8 cellular contexts compared by ENCODE assay signal in the genomic region with DNA sequence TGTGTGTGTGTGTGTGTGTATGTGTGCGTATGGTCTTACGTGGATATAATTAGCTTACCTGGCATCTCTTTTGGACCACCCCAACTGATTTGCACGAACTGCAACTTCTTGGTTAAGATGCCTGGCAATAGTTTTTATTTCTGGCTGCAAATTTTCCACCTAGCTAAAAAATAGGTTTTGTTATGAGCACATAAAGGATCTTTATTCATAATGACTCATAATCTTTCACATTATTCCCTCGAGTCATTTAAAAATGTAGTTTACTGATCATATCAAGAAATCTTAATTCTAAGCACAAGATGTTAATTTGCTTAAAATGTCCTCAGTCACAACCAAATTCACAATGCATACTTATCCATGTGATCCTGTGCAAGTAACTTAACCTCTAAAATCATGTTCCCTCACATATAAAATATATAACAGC.
DNase-seq lines count a peak whose midpoint lies in the region; ATAC-seq lines count a peak whose summit lies in the region.

No MANE protein-coding gene starts in this region.

- H3K9me3 ChIP-seq in iPS-20b (ENCODE audit: insufficient read depth, low read depth, low read length) = no peaks in the 10 kb centered on the region

- peaks cover 39% of the 10 kb centered on the region for H3K4me1 Mint-ChIP-seq in activated naive CD4-positive, alpha-beta T cell treated with anti-CD3 and anti-CD28 coated beads, Interleukin-2, amount 10 ng/mL, durations not matched to agents 7 days and 5 days
- H3K4me1 Mint-ChIP-seq in stimulated activated naive B cell treated with anti-CD40 and anti-IgM and Interleukin-4, amounts not matched to agents 10 μg/mL and 1 μg/mL and 100 μg/mL, for 72 hours = peaks cover 11 to 41% of the 10 kb centered on the region in 2 donors

- no peaks in the 10 kb centered on the region for H3K9me3 Mint-ChIP-seq in activated naive CD4-positive, alpha-beta T cell treated with anti-CD3 and anti-CD28 coated beads, Interleukin-2, amount 10 ng/mL, durations not matched to agents 7 days and 5 days
- H3K9me3 Mint-ChIP-seq in stimulated activated naive B cell treated with anti-CD40 and anti-IgM and Interleukin-4, amounts not matched to agents 10 μg/mL and 1 μg/mL and 100 μg/mL, for 72 hours = no peaks in the 10 kb centered on the region

- no peaks in the 10 kb centered on the region for H3K27me3 ChIP-seq in iPS-20b (ENCODE audit: insufficient read depth, low read length)

- H3K4me3 ChIP-seq in iPS-20b (ENCODE audit: low read length) = peak overlapping the region; percentile 77

- CTCF ChIA-PET in activated naive CD4-positive, alpha-beta T cell treated with anti-CD3 and anti-CD28 coated beads, Interleukin-2, amount 10 ng/mL, durations not matched to agents 7 days and 5 days (lab: Charles Lee) = no interaction called here

- peaks cover 8% of the 10 kb centered on the region; the same call in 1 of the 2 replicates for H3K4me1 ChIP-seq in iPS-20b (ENCODE audit: insufficient read depth, low read length)

- H3K27ac ChIP-seq in iPS-20b (ENCODE audit: low read length) = no peak overlapping the region

- H3K27ac Mint-ChIP-seq in activated naive CD4-positive, alpha-beta T cell treated with anti-CD3 and anti-CD28 coated beads, Interleukin-2, amount 10 ng/mL, durations not matched to agents 7 days and 5 days = peak overlapping the region; percentile 94
- peak overlapping the region; percentile 93 for H3K27ac Mint-ChIP-seq in stimulated activated naive B cell treated with anti-CD40 and anti-IgM and Interleukin-4, amounts not matched to agents 10 μg/mL and 1 μg/mL and 100 μg/mL, for 72 hours

- H3K36me3 Mint-ChIP-seq in activated naive CD4-positive, alpha-beta T cell treated with anti-CD3 and anti-CD28 coated beads, Interleukin-2, amount 10 ng/mL, durations not matched to agents 7 days and 5 days = peaks cover 23% of the 10 kb centered on the region
- H3K36me3 Mint-ChIP-seq in stimulated activated naive B cell treated with anti-CD40 and anti-IgM and Interleukin-4, amounts not matched to agents 10 μg/mL and 1 μg/mL and 100 μg/mL, for 72 hours = peaks cover 14 to 20% of the 10 kb centered on the region in 2 donors

- peak overlapping the region; percentile 87; the same call in 1 of the 2 replicates for H3K9ac ChIP-seq in iPS-20b (ENCODE audit: low read depth, low read length)

- H3K4me3 Mint-ChIP-seq in activated naive CD4-positive, alpha-beta T cell treated with anti-CD3 and anti-CD28 coated beads, Interleukin-2, amount 10 ng/mL, durations not matched to agents 7 days and 5 days = peak overlapping the region; percentile 77
- H3K4me3 Mint-ChIP-seq in stimulated activated naive B cell treated with anti-CD40 and anti-IgM and Interleukin-4, amounts not matched to agents 10 μg/mL and 1 μg/mL and 100 μg/mL, for 72 hours = peak overlapping the region; percentile 81 to 83

- DNase-seq in activated T-cell treated with anti-CD3 and anti-CD28 coated beads for 24 hours (ENCODE audit: low read depth) (peak; percentile 29), NCI-H2196 (lab: John Stamatoyannopoulos, UW; ENCODE audit: unreplicated experiment) (no peak), amygdala (lab: John Stamatoyannopoulos, UW) (no peak)
- DNase-seq in activated T-cell treated with anti-CD3 and anti-CD28 coated beads, Interleukin-2, amount 50 U/mL, for 48 hours = no peak
- DNase-seq in activated naive CD4-positive, alpha-beta T cell treated with anti-CD3 and anti-CD28 coated beads, Interleukin-2, amount 10 ng/mL, durations not matched to agents 7 days and 5 days = no peak
- DNase-seq in stimulated activated naive B cell treated with anti-CD40 and anti-IgM and Interleukin-4, amounts not matched to agents 10 μg/mL and 1 μg/mL and 100 μg/mL, for 72 hours = peak; percentile 24

- H3K27me3 Mint-ChIP-seq in activated naive CD4-positive, alpha-beta T cell treated with anti-CD3 and anti-CD28 coated beads, Interleukin-2, amount 10 ng/mL, durations not matched to agents 7 days and 5 days = peaks cover 5% of the 10 kb centered on the region
- no peaks in the 10 kb centered on the region for H3K27me3 Mint-ChIP-seq in stimulated activated naive B cell treated with anti-CD40 and anti-IgM and Interleukin-4, amounts not matched to agents 10 μg/mL and 1 μg/mL and 100 μg/mL, for 72 hours

- H3K36me3 ChIP-seq in iPS-20b (ENCODE audit: insufficient read depth, low read depth, low read length) = peaks cover 43% of the 10 kb centered on the region

- ATAC-seq in stimulated activated naive B cell treated with anti-CD40 and anti-IgM and Interleukin-4, amounts not matched to agents 10 μg/mL and 1 μg/mL and 100 μg/mL, for 72 hours (replicated peaks) = peak in 1 of 2 donors; percentile 1
- ATAC-seq in GM18858 (IDR thresholded peaks at IDR 0.05; ENCODE audit: unreplicated experiment) = no peak

Comparison
In these comparisons a context has a peak if more than half of its experiments do, and no peak if none do; other contexts are left out.
1. DNase-seq: peak in activated T-cell treated with anti-CD3 and anti-CD28 coated beads for 24 hours (single experiment) and stimulated activated naive B cell treated with anti-CD40 and anti-IgM and Interleukin-4, amounts not matched to agents 10 μg/mL and 1 μg/mL and 100 μg/mL, for 72 hours (single experiment); none in activated T-cell treated with anti-CD3 and anti-CD28 coated beads, Interleukin-2, amount 50 U/mL, for 48 hours (0 of 2), activated naive CD4-positive, alpha-beta T cell treated with anti-CD3 and anti-CD28 coated beads, Interleukin-2, amount 10 ng/mL, durations not matched to agents 7 days and 5 days (single experiment), NCI-H2196 (single experiment) and amygdala (0 of 56).